17 cellular contexts compared by ENCODE assay signal in genomic region chr10:6701289-6701688, GRCh38.
DNase-seq lines count a peak whose midpoint lies in the region; ATAC-seq, FAIRE-seq and TF ChIP-seq lines count a peak whose summit lies in the region.
"Had no signal": no experiment of that assay in that cellular context is flagged by ENCODE, and none has a peak within 500 bp of the region (broad histone marks: within the 10 kb centered on the region; RNA-seq: fewer than 3 reads in every experiment).

No MANE protein-coding gene starts in this region.

- POLR2A ChIA-PET in K562 (lab: Yijun Ruan, JAX) = no interaction called here

- no peak for TF ChIP-seq RAD21 in K562 (CRISPR knock-in tag; conservative IDR thresholded peaks at IDR 0.05 in 1 of 2, IDR thresholded peaks at IDR 0.05 in 1 of 2)

- H3K27ac Mint-ChIP-seq in Calu3 (ENCODE audit: unreplicated experiment) = no peak overlapping the region
- H3K27ac Mint-ChIP-seq: activated T-helper 2 cell treated with anti-CD3 and anti-CD28 coated beads, Interferon-gamma antibody, Interleukin-2, Interleukin-4, amounts not matched to agents 10 μg/mL and 5 μg/mL and 100 μg/mL, durations not matched to agents 14 hours and 24 hours and 36 hours; CD14-positive monocyte had no signal

- no peak for TF ChIP-seq EP300 in K562 (IDR thresholded peaks at IDR 0.05; ENCODE audit: low read length)

- no peak for TF ChIP-seq CTCF in Calu3 (IDR thresholded peaks at IDR 0.05; ENCODE audit: unreplicated experiment)
- no peak for TF ChIP-seq CTCF in K562 (IDR thresholded peaks at IDR 0.05 in 2 of 3, conservative IDR thresholded peaks at IDR 0.05 in 1 of 3; ENCODE audit: insufficient read depth in 2 of 3, low read depth in 1 of 3, low read length in 3 of 3)
- TF ChIP-seq CTCF in GM13976 (IDR thresholded peaks at IDR 0.05; ENCODE audit: borderline replicate concordance, control extremely low read depth, extremely low read depth, insufficient read depth, missing control alignments) = no peak
- TF ChIP-seq CTCF in spleen (IDR thresholded peaks at IDR 0.05 in 8 of 11, conservative IDR thresholded peaks at IDR 0.05 in 3 of 11) = no peak

- no peaks in the 10 kb centered on the region for H3K36me3 Mint-ChIP-seq in Calu3 (ENCODE audit: insufficient read depth, unreplicated experiment)
- H3K36me3 Mint-ChIP-seq: CD14-positive monocyte had no signal

- no peak for TF ChIP-seq POLR2A in K562 (conservative IDR thresholded peaks at IDR 0.05)
- TF ChIP-seq POLR2A in spleen (IDR thresholded peaks at IDR 0.05) = no peak

- WGBS in K562 (ENCODE audit: insufficient coverage, low coverage, missing lambda C conversion rate) = 6% methylated on average over 7 of the region's 7 CpGs
- WGBS in spleen, 5 donors = 69 to 78% (median 76%) methylated on average over 7 of the region's 7 CpGs

- H3K4me3 ChIP-seq in K562 (no peak overlapping the region), spleen (no peak overlapping the region)
- H3K4me3 ChIP-seq: lung, Peyer's patch had no signal

- H3K9me1 ChIP-seq in K562 (ENCODE audit: control insufficient read depth, insufficient read depth, low read length) = no peaks in the 10 kb centered on the region

- no peak overlapping the region for H3K4me3 Mint-ChIP-seq in Calu3 (ENCODE audit: low read depth, unreplicated experiment)

- in situ Hi-C loops in K562 (cut with MboI) = no loop called here
- in situ Hi-C loops in GM13976 (cut with MboI; ENCODE audit: low sequenced_read_pairs, unreplicated experiment) = no loop called here

- H3K36me3 ChIP-seq in K562 (ENCODE audit: control insufficient read depth, insufficient read depth, low read length) (no peaks in the 10 kb centered on the region), spleen (no peaks in the 10 kb centered on the region)
- H3K36me3 ChIP-seq: Peyer's patch had no signal

- ATAC-seq in K562 (no peak), HG02623 (IDR thresholded peaks at IDR 0.05; ENCODE audit: unreplicated experiment) (no peak), HG02840 (IDR thresholded peaks at IDR 0.05; ENCODE audit: low FRiP score, unreplicated experiment) (no peak)

- intact Hi-C loops in Calu3 (cut with micrococcal nuclease; ENCODE audit: unreplicated experiment) (no loop called here), K562 (cut with micrococcal nuclease) (no loop called here), spleen (cut with DNase I; ENCODE audit: low total_unique reads) (no loop called here)

- H3K79me2 ChIP-seq in K562 (ENCODE audit: control insufficient read depth, insufficient read depth, low read length) = no peaks in the 10 kb centered on the region

- DNase-seq in Calu3 (peak; percentile 52), HT-29 (ENCODE audit: low spot score) (peak; percentile 39), K562 (ENCODE audit: extremely low read depth in 1 of 4, low spot score in 3 of 4) (no peak), left kidney (ENCODE audit: low read depth, low spot score) (peak; percentile 46), GM13976 (ENCODE audit: low spot score) (no peak), spleen (no peak)
- DNase-seq: activated CD4-positive, alpha-beta T cell treated with anti-CD3 and anti-CD28 coated beads, Interleukin-2, amount 50 U/mL, for 1 hour; effector memory CD4-positive, alpha-beta T cell; NCI-H2227 treated with DMSO at 0.1 percent for 48 hours; Peyer's patch; T-helper 2 cell had no signal

- H3K27me3 ChIP-seq in K562 (ENCODE audit: control insufficient read depth in 2 of 2, insufficient read depth in 2 of 2, low read length in 2 of 2) (peaks cover 33 to 34% of the 10 kb centered on the region in 2 experiments), spleen (replicated peaks in 1 of 7) (peaks cover 0 to 18% (median 0%) of the 10 kb centered on the region in 7 donors)
- H3K27me3 ChIP-seq: Peyer's patch had no signal

- H3K27ac ChIP-seq in K562 (ENCODE audit: extremely low read depth, low read depth, low read length) = no peak overlapping the region
- H3K27ac ChIP-seq in spleen = no peak overlapping the region
- H3K27ac ChIP-seq: Peyer's patch had no signal

- no peaks in the 10 kb centered on the region for H4K20me1 ChIP-seq in K562 (replicated peaks; ENCODE audit: control insufficient read depth, insufficient read depth, low read length)

- H3K9me3 Mint-ChIP-seq in Calu3 (ENCODE audit: low read depth, unreplicated experiment) = no peaks in the 10 kb centered on the region
- H3K9me3 Mint-ChIP-seq: activated T-helper 2 cell treated with anti-CD3 and anti-CD28 coated beads, Interferon-gamma antibody, Interleukin-2, Interleukin-4, amounts not matched to agents 10 μg/mL and 5 μg/mL and 100 μg/mL, durations not matched to agents 14 hours and 24 hours and 36 hours had no signal

- no peak overlapping the region for H3K4me2 ChIP-seq in K562 (ENCODE audit: insufficient read depth, low read length)

- no TSS peak for BruUV-seq in Calu3 (replicated peaks; lab: Mats Ljungman, UMichigan)
- BruUV-seq in K562 (replicated peaks; lab: Mats Ljungman, UMichigan) = no TSS peak

- H2AFZ ChIP-seq in K562 (ENCODE audit: low read depth, low read length) = no peak overlapping the region

- no peak overlapping the region for H3K9ac ChIP-seq in K562 (ENCODE audit: insufficient read depth in 1 of 2, low read depth in 2 of 2, low read length in 2 of 2)

- H3K4me1 ChIP-seq in K562 (replicated peaks in 1 of 2; ENCODE audit: control insufficient read depth in 2 of 2, insufficient read depth in 2 of 2, low read length in 2 of 2) = no peaks in the 10 kb centered on the region
- H3K4me1 ChIP-seq in spleen = no peaks in the 10 kb centered on the region
- H3K4me1 ChIP-seq: Peyer's patch had no signal

- H3K9me3 ChIP-seq in K562 (replicated peaks; ENCODE audit: control insufficient read depth, insufficient read depth, low read depth, low read length) = no peaks in the 10 kb centered on the region
- no peaks in the 10 kb centered on the region for H3K9me3 ChIP-seq in spleen
- H3K9me3 ChIP-seq: Peyer's patch had no signal

- H3K4me1 Mint-ChIP-seq in Calu3 (ENCODE audit: low read depth, unreplicated experiment) = no peaks in the 10 kb centered on the region
- H3K4me1 Mint-ChIP-seq: CD14-positive monocyte had no signal

- peak; percentile 11 for FAIRE-seq in K562 (lab: Jason Lieb, UNC)
- FAIRE-seq: astrocyte had no signal

- CTCF ChIA-PET in Calu3 (lab: Charles Lee) = interaction anchor here (0.8 kb wide), 1 partner anchor 36 kb away, joined by 3 read pairs; no protein-coding TSS in a partner anchor
- CTCF ChIA-PET in K562 (lab: Yijun Ruan, JAX; ENCODE audit: low intra/inter-chr PET ratio) = no interaction called here

- H3K27me3 Mint-ChIP-seq in Calu3 (ENCODE audit: unreplicated experiment) = no peaks in the 10 kb centered on the region

TF ChIP-seq in K562, 482 proteins besides CTCF, POLR2A, EP300 and RAD21 (continues in another document):
- TF ChIP-seq ZNF239 (CRISPR knock-in tag; IDR thresholded peaks at IDR 0.05) (no peak), ZC3H8 (IDR thresholded peaks at IDR 0.05) (no peak), U2AF2 (optimal IDR thresholded peaks at IDR 0.05; ENCODE audit: low read depth, low read length) (no peak), ZFP36 (IDR thresholded peaks at IDR 0.05; ENCODE audit: low read depth, low read length, partially characterized antibody) (no peak), ZNF41 (CRISPR knock-in tag; conservative IDR thresholded peaks at IDR 0.05) (no peak), RBM15 (IDR thresholded peaks at IDR 0.05; ENCODE audit: insufficient read depth, low read length) (no peak), MLX (CRISPR knock-in tag; conservative IDR thresholded peaks at IDR 0.05) (no peak), SMARCC2 (IDR thresholded peaks at IDR 0.05; ENCODE audit: low read depth) (no peak), POLR2G (IDR thresholded peaks at IDR 0.05; ENCODE audit: low read depth, low read length) (no peak), SMARCA5 (IDR thresholded peaks at IDR 0.05) (no peak), ZBTB9 (CRISPR knock-in tag; IDR thresholded peaks at IDR 0.05) (no peak), MCM3 (IDR thresholded peaks at IDR 0.05) (no peak), EWSR1 (IDR thresholded peaks at IDR 0.05; ENCODE audit: borderline replicate concordance, low read depth, partially characterized antibody) (no peak)

Comparison
In these comparisons a context has a peak if more than half of its experiments do, and no peak if none do; other contexts are left out.
1. DNase-seq: peak in Calu3 (single experiment), HT-29 (single experiment) and left kidney (single experiment); none in K562 (0 of 4), GM13976 (single experiment) and spleen (single experiment).